Comparison of ENCODE assay signal across 11 cellular contexts in genomic region chr1:201715351-201715750, GRCh38.
A peak's percentile ranks its signal among the peaks of the same experiment; 100 is the strongest.
DNase-seq lines count a peak whose midpoint lies in the region; ATAC-seq and TF ChIP-seq lines count a peak whose summit lies in the region.
"Had no signal": no experiment of that assay in that cellular context is flagged by ENCODE, and none has a peak within 500 bp of the region (broad histone marks: within the 10 kb centered on the region; RNA-seq: fewer than 3 reads in every experiment).

No MANE protein-coding gene starts in this region.

- peak overlapping the region; percentile 69 for H3K9ac ChIP-seq in PC-3 (ENCODE audit: low read length)

- H3K27ac ChIP-seq in PC-3 (ENCODE audit: low read length) (peak overlapping the region; percentile 100), thoracic aorta (peak overlapping the region; percentile 97 to 98)
- no peak overlapping the region for H3K27ac ChIP-seq in CD8-positive, alpha-beta T cell (ENCODE audit: low read depth, low read length)

- intact Hi-C loops in PC-3 (cut with micrococcal nuclease) = no loop called here
- intact Hi-C loops in dendritic cell treated with granulocyte-macrophage colony-stimulating factor and Interleukin-4, amounts not matched to agents 40 ng/mL and 50 ng/mL, for 4 days (cut with micrococcal nuclease) = no loop called here
- intact Hi-C loops in CD8-positive, alpha-beta T cell (cut with DNase I, micrococcal nuclease) = no loop called here

- BruUV-seq in PC-3 (replicated peaks; lab: Mats Ljungman, UMichigan) = no TSS peak

- DNase-seq in PC-3 (no peak), naive B cell (no peak), thoracic aorta (ENCODE audit: low spot score) (no peak), NCI-H1417 treated with DMSO at 0.1 percent for 48 hours (lab: John Stamatoyannopoulos, UW) (no peak), GM19238 (ENCODE audit: insufficient read length, low spot score) (no peak)
- no peak for DNase-seq in stimulated activated naive CD4-positive, alpha-beta T cell treated with Interleukin-2 at 50 U/mL for 16 hours (lab: John Stamatoyannopoulos, UW)
- DNase-seq in CD8-positive, alpha-beta T cell = no peak
- DNase-seq: activated naive CD4-positive, alpha-beta T cell treated with anti-CD3 and anti-CD28 coated beads, Interleukin-2, amount 10 ng/mL, durations not matched to agents 7 days and 5 days; effector memory CD8-positive, alpha-beta T cell; NCI-H524 had no signal

- TF ChIP-seq CTCF in PC-3 (conservative IDR thresholded peaks at IDR 0.05; ENCODE audit: low read depth, low read length) (no peak), thoracic aorta (IDR thresholded peaks at IDR 0.05) (no peak)
- no peak for TF ChIP-seq CTCF in CD8-positive, alpha-beta T cell (IDR thresholded peaks at IDR 0.05)

- no peaks in the 10 kb centered on the region for H3F3A ChIP-seq in PC-3 (ENCODE audit: low read length, unreplicated experiment)

- H3K9me2 ChIP-seq in PC-3 (replicated peaks; ENCODE audit: low read length) = no peaks in the 10 kb centered on the region

- H3K4me3 Mint-ChIP-seq in dendritic cell treated with granulocyte-macrophage colony-stimulating factor and Interleukin-4, amounts not matched to agents 40 ng/mL and 50 ng/mL, for 4 days = peak overlapping the region; percentile 48
- peak overlapping the region in 1 of 8 donors; percentile 23 for H3K4me3 Mint-ChIP-seq in naive B cell
- H3K4me3 Mint-ChIP-seq in CD8-positive, alpha-beta T cell = no peak overlapping the region
- H3K4me3 Mint-ChIP-seq: activated naive CD4-positive, alpha-beta T cell treated with anti-CD3 and anti-CD28 coated beads, Interleukin-2, amount 10 ng/mL, durations not matched to agents 7 days and 5 days; effector memory CD8-positive, alpha-beta T cell had no signal

- H3K27ac Mint-ChIP-seq in dendritic cell treated with granulocyte-macrophage colony-stimulating factor and Interleukin-4, amounts not matched to agents 40 ng/mL and 50 ng/mL, for 4 days = peak overlapping the region; percentile 91
- peak overlapping the region in 3 of 6 donors; percentile 1 to 34 (median 2) for H3K27ac Mint-ChIP-seq in naive B cell
- H3K27ac Mint-ChIP-seq in CD8-positive, alpha-beta T cell = no peak overlapping the region
- H3K27ac Mint-ChIP-seq: activated naive CD4-positive, alpha-beta T cell treated with anti-CD3 and anti-CD28 coated beads, Interleukin-2, amount 10 ng/mL, durations not matched to agents 7 days and 5 days; effector memory CD8-positive, alpha-beta T cell had no signal

- H3K27me3 Mint-ChIP-seq in dendritic cell treated with granulocyte-macrophage colony-stimulating factor and Interleukin-4, amounts not matched to agents 40 ng/mL and 50 ng/mL, for 4 days = peaks cover 8% of the 10 kb centered on the region
- no peaks in the 10 kb centered on the region for H3K27me3 Mint-ChIP-seq in naive B cell
- H3K27me3 Mint-ChIP-seq in CD8-positive, alpha-beta T cell (ENCODE audit: low read depth) = no peaks in the 10 kb centered on the region
- H3K27me3 Mint-ChIP-seq: effector memory CD8-positive, alpha-beta T cell had no signal

- POLR2A ChIA-PET in PC-3 (lab: Charles Lee; ENCODE audit: unreplicated experiment) = interaction anchor here (0.5 kb wide), 1 partner anchor 284 kb away, joined by 8 read pairs; no protein-coding TSS in a partner anchor
- POLR2A ChIA-PET in CD8-positive, alpha-beta T cell (lab: Charles Lee) = no interaction called here

- H3K4me1 ChIP-seq in PC-3 (ENCODE audit: insufficient read depth, low read length) = peaks cover 48% of the 10 kb centered on the region
- H3K4me1 ChIP-seq in thoracic aorta (ENCODE audit: control insufficient read depth in 1 of 2, low read depth in 2 of 2) = peaks cover 66 to 87% of the 10 kb centered on the region in 2 donors
- no peaks in the 10 kb centered on the region for H3K4me1 ChIP-seq in CD8-positive, alpha-beta T cell (ENCODE audit: insufficient read depth, low read length)

- peaks cover 97% of the 10 kb centered on the region for H3K4me1 Mint-ChIP-seq in dendritic cell treated with granulocyte-macrophage colony-stimulating factor and Interleukin-4, amounts not matched to agents 40 ng/mL and 50 ng/mL, for 4 days (ENCODE audit: low read depth)
- H3K4me1 Mint-ChIP-seq in naive B cell = peaks cover 23 to 35% (median 31%) of the 10 kb centered on the region in 3 donors
- H3K4me1 Mint-ChIP-seq in CD8-positive, alpha-beta T cell (ENCODE audit: low read depth) = no peaks in the 10 kb centered on the region
- H3K4me1 Mint-ChIP-seq: activated naive CD4-positive, alpha-beta T cell treated with anti-CD3 and anti-CD28 coated beads, Interleukin-2, amount 10 ng/mL, durations not matched to agents 7 days and 5 days had no signal

- CTCF ChIA-PET in PC-3 (lab: Charles Lee) = interaction anchor here (0.6 to 1.3 kb wide), 2 partner anchors 77 to 295 kb away, joined by 5 to 9 read pairs; partner anchors contain the start of gene ELF3
- CTCF ChIA-PET in CD8-positive, alpha-beta T cell (lab: Charles Lee) = interaction anchor here (1.8 to 10.8 kb wide), 2 partner anchors 10 to 76 kb away, joined by 5 to 151 read pairs; no protein-coding TSS in a partner anchor

- H3K9me3 ChIP-seq in PC-3 (ENCODE audit: low read length) (no peaks in the 10 kb centered on the region), thoracic aorta (no peaks in the 10 kb centered on the region)
- no peaks in the 10 kb centered on the region for H3K9me3 ChIP-seq in CD8-positive, alpha-beta T cell (ENCODE audit: low read length)

- H3K4me3 ChIP-seq in PC-3 (ENCODE audit: low read length) = no peak overlapping the region; the same call in 1 of the 2 replicates
- H3K4me3 ChIP-seq in thoracic aorta = peak overlapping the region; percentile 55
- H3K4me3 ChIP-seq in CD8-positive, alpha-beta T cell (ENCODE audit: low read depth, low read length) = no peak overlapping the region

- no peaks in the 10 kb centered on the region for H3K79me2 ChIP-seq in PC-3 (ENCODE audit: low read length)

- no peaks in the 10 kb centered on the region for H4K20me1 ChIP-seq in PC-3 (ENCODE audit: low read length)

- H3K27me3 ChIP-seq in PC-3 (ENCODE audit: low read length) (no peaks in the 10 kb centered on the region), thoracic aorta (replicated peaks; ENCODE audit: insufficient read depth) (no peaks in the 10 kb centered on the region)
- H3K27me3 ChIP-seq in CD8-positive, alpha-beta T cell (ENCODE audit: insufficient read depth, low read length) = no peaks in the 10 kb centered on the region

- no peak overlapping the region for H2AFZ ChIP-seq in PC-3 (ENCODE audit: low read length)

- H3K36me3 Mint-ChIP-seq in dendritic cell treated with granulocyte-macrophage colony-stimulating factor and Interleukin-4, amounts not matched to agents 40 ng/mL and 50 ng/mL, for 4 days (ENCODE audit: low read depth) = no peaks in the 10 kb centered on the region
- H3K36me3 Mint-ChIP-seq in naive B cell = no peaks in the 10 kb centered on the region
- H3K36me3 Mint-ChIP-seq in CD8-positive, alpha-beta T cell = no peaks in the 10 kb centered on the region
- H3K36me3 Mint-ChIP-seq: activated naive CD4-positive, alpha-beta T cell treated with anti-CD3 and anti-CD28 coated beads, Interleukin-2, amount 10 ng/mL, durations not matched to agents 7 days and 5 days had no signal

- peak overlapping the region; percentile 87 for H3K4me2 ChIP-seq in PC-3 (ENCODE audit: low read length)

- no peaks in the 10 kb centered on the region for H3K9me3 Mint-ChIP-seq in dendritic cell treated with granulocyte-macrophage colony-stimulating factor and Interleukin-4, amounts not matched to agents 40 ng/mL and 50 ng/mL, for 4 days
- no peaks in the 10 kb centered on the region for H3K9me3 Mint-ChIP-seq in naive B cell
- no peaks in the 10 kb centered on the region for H3K9me3 Mint-ChIP-seq in CD8-positive, alpha-beta T cell
- H3K9me3 Mint-ChIP-seq: activated naive CD4-positive, alpha-beta T cell treated with anti-CD3 and anti-CD28 coated beads, Interleukin-2, amount 10 ng/mL, durations not matched to agents 7 days and 5 days; effector memory CD8-positive, alpha-beta T cell had no signal

- H3K36me3 ChIP-seq in PC-3 (ENCODE audit: low read depth, low read length) = no peaks in the 10 kb centered on the region
- H3K36me3 ChIP-seq in thoracic aorta = peaks cover 5% of the 10 kb centered on the region
- H3K36me3 ChIP-seq in CD8-positive, alpha-beta T cell (ENCODE audit: insufficient read depth, low read length) = no peaks in the 10 kb centered on the region

- ATAC-seq in PC-3 (no peak), naive B cell (ENCODE audit: low read depth in 2 of 2) (peak; percentile 20 to 40), thoracic aorta (ENCODE audit: insufficient number of reproducible peaks, low FRiP score, low read depth) (no peak)
- ATAC-seq in CD8-positive, alpha-beta T cell = no peak

Comparison
In these comparisons a context has a peak if more than half of its experiments do, and no peak if none do; other contexts are left out.
1. ATAC-seq: peak in naive B cell (2 of 2); none in PC-3 (single experiment), thoracic aorta (single experiment) and CD8-positive, alpha-beta T cell (single experiment).